ENCODE assay signal across 2 cellular contexts in the genomic region with DNA sequence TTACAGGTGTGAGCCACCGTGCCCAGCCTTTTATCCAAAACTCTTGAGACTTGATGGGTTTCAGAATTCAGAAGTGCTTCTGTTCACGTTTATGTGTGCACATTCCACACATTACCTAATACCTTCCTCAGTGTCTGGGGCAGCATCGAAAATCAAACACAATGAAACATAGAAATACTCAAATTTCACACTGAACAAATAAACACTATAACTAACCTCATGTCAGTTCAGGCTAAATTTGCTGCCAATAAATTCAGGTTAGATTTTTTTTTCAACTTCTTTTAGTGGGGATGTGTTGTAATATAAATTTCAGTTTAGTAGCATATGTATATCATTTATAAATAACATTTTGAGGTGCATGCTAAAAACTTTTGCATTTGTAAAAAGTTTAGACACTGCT.
TF ChIP-seq lines count a peak whose summit lies in the region.

No MANE protein-coding gene starts in this region.

TF ChIP-seq in SK-N-SH, 30 proteins besides CTCF, POLR2A, EP300 and RAD21 (continued from another document):
- TF ChIP-seq, protein P1, sequence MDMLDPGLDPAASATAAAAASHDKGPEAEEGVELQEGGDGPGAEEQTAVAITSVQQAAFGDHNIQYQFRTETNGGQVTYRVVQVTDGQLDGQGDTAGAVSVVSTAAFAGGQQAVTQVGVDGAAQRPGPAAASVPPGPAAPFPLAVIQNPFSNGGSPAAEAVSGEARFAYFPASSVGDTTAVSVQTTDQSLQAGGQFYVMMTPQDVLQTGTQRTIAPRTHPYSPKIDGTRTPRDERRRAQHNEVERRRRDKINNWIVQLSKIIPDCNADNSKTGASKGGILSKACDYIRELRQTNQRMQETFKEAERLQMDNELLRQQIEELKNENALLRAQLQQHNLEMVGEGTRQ (IDR thresholded peaks at IDR 0.05; ENCODE audit: borderline replicate concordance, low read depth, low read length) = no peak
- TF ChIP-seq NFIC (IDR thresholded peaks at IDR 0.05; ENCODE audit: borderline replicate concordance) (no peak), YY1 (IDR thresholded peaks at IDR 0.05; ENCODE audit: low read depth) (no peak), RXRA (IDR thresholded peaks at IDR 0.05; ENCODE audit: borderline replicate concordance, low read depth) (no peak), FOXM1 (IDR thresholded peaks at IDR 0.05; ENCODE audit: low read depth) (no peak), FOXJ3 (CRISPR knock-in tag; IDR thresholded peaks at IDR 0.05) (no peak), TEAD4 (IDR thresholded peaks at IDR 0.05; ENCODE audit: borderline replicate concordance, insufficient read depth) (no peak), EZH2phosphoT487 (IDR thresholded peaks at IDR 0.05; ENCODE audit: borderline replicate concordance, low read depth) (no peak), GABPA (IDR thresholded peaks at IDR 0.05; ENCODE audit: low read depth) (no peak), SMC3 (IDR thresholded peaks at IDR 0.05; ENCODE audit: low read depth, low read length) (no peak), TAF1 (IDR thresholded peaks at IDR 0.05; ENCODE audit: borderline replicate concordance, low read depth, low read length) (no peak)
- TF ChIP-seq, protein P2, sequence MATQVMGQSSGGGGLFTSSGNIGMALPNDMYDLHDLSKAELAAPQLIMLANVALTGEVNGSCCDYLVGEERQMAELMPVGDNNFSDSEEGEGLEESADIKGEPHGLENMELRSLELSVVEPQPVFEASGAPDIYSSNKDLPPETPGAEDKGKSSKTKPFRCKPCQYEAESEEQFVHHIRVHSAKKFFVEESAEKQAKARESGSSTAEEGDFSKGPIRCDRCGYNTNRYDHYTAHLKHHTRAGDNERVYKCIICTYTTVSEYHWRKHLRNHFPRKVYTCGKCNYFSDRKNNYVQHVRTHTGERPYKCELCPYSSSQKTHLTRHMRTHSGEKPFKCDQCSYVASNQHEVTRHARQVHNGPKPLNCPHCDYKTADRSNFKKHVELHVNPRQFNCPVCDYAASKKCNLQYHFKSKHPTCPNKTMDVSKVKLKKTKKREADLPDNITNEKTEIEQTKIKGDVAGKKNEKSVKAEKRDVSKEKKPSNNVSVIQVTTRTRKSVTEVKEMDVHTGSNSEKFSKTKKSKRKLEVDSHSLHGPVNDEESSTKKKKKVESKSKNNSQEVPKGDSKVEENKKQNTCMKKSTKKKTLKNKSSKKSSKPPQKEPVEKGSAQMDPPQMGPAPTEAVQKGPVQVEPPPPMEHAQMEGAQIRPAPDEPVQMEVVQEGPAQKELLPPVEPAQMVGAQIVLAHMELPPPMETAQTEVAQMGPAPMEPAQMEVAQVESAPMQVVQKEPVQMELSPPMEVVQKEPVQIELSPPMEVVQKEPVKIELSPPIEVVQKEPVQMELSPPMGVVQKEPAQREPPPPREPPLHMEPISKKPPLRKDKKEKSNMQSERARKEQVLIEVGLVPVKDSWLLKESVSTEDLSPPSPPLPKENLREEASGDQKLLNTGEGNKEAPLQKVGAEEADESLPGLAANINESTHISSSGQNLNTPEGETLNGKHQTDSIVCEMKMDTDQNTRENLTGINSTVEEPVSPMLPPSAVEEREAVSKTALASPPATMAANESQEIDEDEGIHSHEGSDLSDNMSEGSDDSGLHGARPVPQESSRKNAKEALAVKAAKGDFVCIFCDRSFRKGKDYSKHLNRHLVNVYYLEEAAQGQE (IDR thresholded peaks at IDR 0.05; ENCODE audit: low read depth, low read length) = no peak

TF ChIP-seq in SK-N-SH treated with all-trans-retinoic acid at 6 μM for 48 hours, 23 proteins besides CTCF, POLR2A, EP300 and RAD21 (continued from another document):
- TF ChIP-seq, protein P3, sequence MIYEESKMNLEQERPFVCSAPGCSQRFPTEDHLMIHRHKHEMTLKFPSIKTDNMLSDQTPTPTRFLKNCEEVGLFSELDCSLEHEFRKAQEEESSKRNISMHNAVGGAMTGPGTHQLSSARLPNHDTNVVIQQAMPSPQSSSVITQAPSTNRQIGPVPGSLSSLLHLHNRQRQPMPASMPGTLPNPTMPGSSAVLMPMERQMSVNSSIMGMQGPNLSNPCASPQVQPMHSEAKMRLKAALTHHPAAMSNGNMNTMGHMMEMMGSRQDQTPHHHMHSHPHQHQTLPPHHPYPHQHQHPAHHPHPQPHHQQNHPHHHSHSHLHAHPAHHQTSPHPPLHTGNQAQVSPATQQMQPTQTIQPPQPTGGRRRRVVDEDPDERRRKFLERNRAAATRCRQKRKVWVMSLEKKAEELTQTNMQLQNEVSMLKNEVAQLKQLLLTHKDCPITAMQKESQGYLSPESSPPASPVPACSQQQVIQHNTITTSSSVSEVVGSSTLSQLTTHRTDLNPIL (CRISPR knock-in tag; IDR thresholded peaks at IDR 0.05; ENCODE audit: low read depth) = no peak
- TF ChIP-seq, protein P4, sequence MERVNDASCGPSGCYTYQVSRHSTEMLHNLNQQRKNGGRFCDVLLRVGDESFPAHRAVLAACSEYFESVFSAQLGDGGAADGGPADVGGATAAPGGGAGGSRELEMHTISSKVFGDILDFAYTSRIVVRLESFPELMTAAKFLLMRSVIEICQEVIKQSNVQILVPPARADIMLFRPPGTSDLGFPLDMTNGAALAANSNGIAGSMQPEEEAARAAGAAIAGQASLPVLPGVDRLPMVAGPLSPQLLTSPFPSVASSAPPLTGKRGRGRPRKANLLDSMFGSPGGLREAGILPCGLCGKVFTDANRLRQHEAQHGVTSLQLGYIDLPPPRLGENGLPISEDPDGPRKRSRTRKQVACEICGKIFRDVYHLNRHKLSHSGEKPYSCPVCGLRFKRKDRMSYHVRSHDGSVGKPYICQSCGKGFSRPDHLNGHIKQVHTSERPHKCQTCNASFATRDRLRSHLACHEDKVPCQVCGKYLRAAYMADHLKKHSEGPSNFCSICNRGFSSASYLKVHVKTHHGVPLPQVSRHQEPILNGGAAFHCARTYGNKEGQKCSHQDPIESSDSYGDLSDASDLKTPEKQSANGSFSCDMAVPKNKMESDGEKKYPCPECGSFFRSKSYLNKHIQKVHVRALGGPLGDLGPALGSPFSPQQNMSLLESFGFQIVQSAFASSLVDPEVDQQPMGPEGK (CRISPR knock-in tag; IDR thresholded peaks at IDR 0.05; ENCODE audit: borderline replicate concordance) = no peak
- TF ChIP-seq TCF4 (CRISPR knock-in tag; IDR thresholded peaks at IDR 0.05; ENCODE audit: borderline replicate concordance) (no peak), OSR1 (CRISPR knock-in tag; IDR thresholded peaks at IDR 0.05) (no peak), ZNF565 (CRISPR knock-in tag; conservative IDR thresholded peaks at IDR 0.05; ENCODE audit: low read depth) (no peak), ZC3H10 (CRISPR knock-in tag; IDR thresholded peaks at IDR 0.05) (no peak), ARNTL (CRISPR knock-in tag; IDR thresholded peaks at IDR 0.05; ENCODE audit: borderline replicate concordance, low read depth) (no peak), ZFP30 (CRISPR knock-in tag; IDR thresholded peaks at IDR 0.05) (no peak), ZFP3 (CRISPR knock-in tag; IDR thresholded peaks at IDR 0.05) (no peak)
